14 cellular contexts compared by ENCODE assay signal in the genomic region with DNA sequence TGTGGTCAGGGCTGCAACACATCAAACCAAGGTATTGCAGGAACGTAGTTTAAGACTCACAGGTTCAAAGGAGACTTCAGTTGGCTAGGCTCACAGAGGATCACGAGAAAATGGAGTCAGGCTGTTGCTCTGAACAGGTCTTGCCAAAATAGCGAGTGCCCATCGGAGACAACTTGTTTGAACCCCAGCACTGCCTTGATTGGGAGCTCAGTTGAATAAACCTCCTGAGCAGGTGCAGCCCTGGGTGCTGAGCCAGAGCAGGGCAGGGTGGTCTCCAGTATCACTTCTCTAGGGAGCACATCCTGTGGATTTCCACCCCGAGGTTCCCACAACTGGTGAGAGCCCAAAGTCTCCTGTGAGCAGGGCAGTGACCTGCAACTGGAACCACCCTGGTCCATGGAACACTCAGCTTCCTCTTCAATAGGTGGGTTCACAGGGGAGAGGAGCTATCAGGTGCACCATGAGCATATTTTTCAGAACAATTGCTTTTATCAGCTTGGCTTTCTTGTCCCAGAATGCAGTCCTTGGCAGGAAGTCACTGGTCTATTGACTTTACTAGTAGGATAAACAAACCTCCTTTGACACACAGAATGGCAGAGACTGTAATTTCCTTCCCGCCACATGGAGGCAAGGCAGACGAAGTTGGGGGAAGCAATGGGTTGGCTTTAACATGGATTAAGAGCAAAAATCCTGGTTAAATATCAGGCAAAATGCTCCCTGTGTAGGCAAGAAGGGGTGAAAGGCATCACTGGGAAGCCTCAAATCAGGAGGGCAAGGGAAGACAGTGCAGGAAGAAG.
"Had no signal": no experiment of that assay in that cellular context is flagged by ENCODE, and none has a peak within 500 bp of the region (broad histone marks: within the 10 kb centered on the region; RNA-seq: fewer than 3 reads in every experiment).

No MANE protein-coding gene starts in this region.

- H3K9me3 ChIP-seq: thyroid gland had no signal

- H3K36me3 Mint-ChIP-seq: natural killer cell treated with Interleukin-12 subunit alpha and Interleukin-12 subunit beta and Interleukin-15 and Interleukin-18, amount 100 ng/mL, for 72 hours had no signal

- H3K4me3 Mint-ChIP-seq: activated CD8-positive, alpha-beta T cell treated with anti-CD3 and anti-CD28 coated beads for 36 hours; central memory CD8-positive, alpha-beta T cell; dendritic cell treated with granulocyte-macrophage colony-stimulating factor and Interleukin-4, amounts not matched to agents 40 ng/mL and 50 ng/mL, for 4 days; effector memory CD8-positive, alpha-beta T cell; natural killer cell treated with Interleukin-12 subunit alpha and Interleukin-12 subunit beta and Interleukin-15 and Interleukin-18, amount 100 ng/mL, for 72 hours had no signal

- H3K4me3 ChIP-seq: thyroid gland had no signal

- H3K27me3 ChIP-seq: thyroid gland had no signal

- H3K27ac Mint-ChIP-seq: activated CD8-positive, alpha-beta T cell treated with anti-CD3 and anti-CD28 coated beads for 36 hours; dendritic cell treated with granulocyte-macrophage colony-stimulating factor and Interleukin-4, amounts not matched to agents 40 ng/mL and 50 ng/mL, for 4 days; effector memory CD8-positive, alpha-beta T cell; natural killer cell treated with Interleukin-12 subunit alpha and Interleukin-12 subunit beta and Interleukin-15 and Interleukin-18, amount 100 ng/mL, for 72 hours had no signal

- H3K36me3 ChIP-seq: thyroid gland had no signal

- H3K27ac ChIP-seq: thyroid gland had no signal

- H3K9me3 Mint-ChIP-seq: activated CD8-positive, alpha-beta T cell treated with anti-CD3 and anti-CD28 coated beads for 36 hours; central memory CD8-positive, alpha-beta T cell; dendritic cell treated with granulocyte-macrophage colony-stimulating factor and Interleukin-4, amounts not matched to agents 40 ng/mL and 50 ng/mL, for 4 days; effector memory CD8-positive, alpha-beta T cell; natural killer cell treated with Interleukin-12 subunit alpha and Interleukin-12 subunit beta and Interleukin-15 and Interleukin-18, amount 100 ng/mL, for 72 hours had no signal

- ATAC-seq: activated CD8-positive, alpha-beta T cell treated with anti-CD3 and anti-CD28 coated beads for 36 hours; effector memory CD8-positive, alpha-beta T cell; natural killer cell treated with Interleukin-12 subunit alpha and Interleukin-12 subunit beta and Interleukin-15 and Interleukin-18, amount 100 ng/mL, for 72 hours had no signal

- DNase-seq: activated CD4-positive, alpha-beta T cell treated with anti-CD3 and anti-CD28 coated beads for 4 hours; activated CD8-positive, alpha-beta memory T cell treated with anti-CD3 and anti-CD28 coated beads, Interleukin-2, amount 50 U/mL, for 4 hours; activated CD8-positive, alpha-beta T cell treated with anti-CD3 and anti-CD28 coated beads for 36 hours; activated naive CD4-positive, alpha-beta T cell; effector memory CD8-positive, alpha-beta T cell; erythroblast; hippocampal formation; mammary epithelial cell; occipital lobe; T1000; thyroid gland had no signal
